In genomic region chr11:1763796-1764661, GRCh38 we compare ENCODE assay signal across 1 cellular context.
TF ChIP-seq lines count a peak whose summit lies in the region.

Gene CTSD (minus strand): TSS chr11:1763927. CDS start chr11:1763859, 68 bp downstream.

TF ChIP-seq in HepG2, 621 proteins besides CTCF, POLR2A, EP300 and RAD21 (continued from another document and continues in another):
- TF ChIP-seq, protein P1, sequence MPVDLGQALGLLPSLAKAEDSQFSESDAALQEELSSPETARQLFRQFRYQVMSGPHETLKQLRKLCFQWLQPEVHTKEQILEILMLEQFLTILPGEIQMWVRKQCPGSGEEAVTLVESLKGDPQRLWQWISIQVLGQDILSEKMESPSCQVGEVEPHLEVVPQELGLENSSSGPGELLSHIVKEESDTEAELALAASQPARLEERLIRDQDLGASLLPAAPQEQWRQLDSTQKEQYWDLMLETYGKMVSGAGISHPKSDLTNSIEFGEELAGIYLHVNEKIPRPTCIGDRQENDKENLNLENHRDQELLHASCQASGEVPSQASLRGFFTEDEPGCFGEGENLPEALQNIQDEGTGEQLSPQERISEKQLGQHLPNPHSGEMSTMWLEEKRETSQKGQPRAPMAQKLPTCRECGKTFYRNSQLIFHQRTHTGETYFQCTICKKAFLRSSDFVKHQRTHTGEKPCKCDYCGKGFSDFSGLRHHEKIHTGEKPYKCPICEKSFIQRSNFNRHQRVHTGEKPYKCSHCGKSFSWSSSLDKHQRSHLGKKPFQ (CRISPR knock-in tag; IDR thresholded peaks at IDR 0.05; ENCODE audit: insufficient replicate concordance), result peak; percentile 73
- TF ChIP-seq ZNF501 (CRISPR knock-in tag; IDR thresholded peaks at IDR 0.05) (peak; percentile 81; the same call in 1 of the 2 replicates), ZHX1 (CRISPR knock-in tag; IDR thresholded peaks at IDR 0.05; ENCODE audit: low read depth) (0 out of 2 replicates have a peak, but pooled peaks have one; percentile 44), TFAP4 (IDR thresholded peaks at IDR 0.05; ENCODE audit: borderline replicate concordance, low read depth) (peak; percentile 87; the same call in 1 of the 2 replicates), FLYWCH1 (CRISPR knock-in tag; IDR thresholded peaks at IDR 0.05) (0 out of 2 replicates have a peak, but pooled peaks have one; percentile 53), KDM2A (CRISPR knock-in tag; IDR thresholded peaks at IDR 0.05; ENCODE audit: borderline replicate concordance, low read depth) (0 out of 2 replicates have a peak, but pooled peaks have one; percentile 14), ZSCAN20 (CRISPR knock-in tag; IDR thresholded peaks at IDR 0.05; ENCODE audit: borderline replicate concordance) (no peak), ZFP37 (CRISPR knock-in tag; IDR thresholded peaks at IDR 0.05; ENCODE audit: borderline replicate concordance) (no peak), SMAD9 (CRISPR knock-in tag; IDR thresholded peaks at IDR 0.05) (no peak), ZFP36 (IDR thresholded peaks at IDR 0.05; ENCODE audit: borderline replicate concordance, low read depth, low read length, partially characterized antibody) (peak; percentile 90), ZBTB7A (CRISPR knock-in tag; IDR thresholded peaks at IDR 0.05) (peak; percentile 78), GMEB1 (CRISPR knock-in tag; IDR thresholded peaks at IDR 0.05; ENCODE audit: borderline replicate concordance) (peak; percentile 73; the same call in 1 of the 2 replicates), ELF1 (CRISPR knock-in tag; IDR thresholded peaks at IDR 0.05) (no peak), ZIK1 (CRISPR knock-in tag; IDR thresholded peaks at IDR 0.05; ENCODE audit: borderline replicate concordance, low read depth) (0 out of 2 replicates have a peak, but pooled peaks have one; percentile 42), SOX5 (CRISPR knock-in tag; IDR thresholded peaks at IDR 0.05; ENCODE audit: borderline replicate concordance) (0 out of 2 replicates have a peak, but pooled peaks have one; percentile 24), SIN3B (IDR thresholded peaks at IDR 0.05; ENCODE audit: low read length) (0 out of 2 replicates have a peak, but pooled peaks have one; percentile 61), MXI1 (IDR thresholded peaks at IDR 0.05; ENCODE audit: borderline replicate concordance, low read depth, low read length) (peak; percentile 66; the same call in 1 of the 3 replicates), RNF2 (conservative IDR thresholded peaks at IDR 0.05; ENCODE audit: low read depth) (peak; percentile 44; the same call in 1 of the 2 replicates), ZFP82 (CRISPR knock-in tag; IDR thresholded peaks at IDR 0.05; ENCODE audit: borderline replicate concordance) (0 out of 2 replicates have a peak, but pooled peaks have one; percentile 46), ARID4A (CRISPR knock-in tag; IDR thresholded peaks at IDR 0.05; ENCODE audit: borderline replicate concordance) (peak; percentile 92), BRD4 (CRISPR knock-in tag; IDR thresholded peaks at IDR 0.05) (0 out of 2 replicates have a peak, but pooled peaks have one; percentile 47), SRY (CRISPR knock-in tag; IDR thresholded peaks at IDR 0.05) (peak; percentile 62), GPN1 (CRISPR knock-in tag; IDR thresholded peaks at IDR 0.05; ENCODE audit: borderline replicate concordance) (no peak; the same call in 1 of the 2 replicates), DPF2 (CRISPR knock-in tag; IDR thresholded peaks at IDR 0.05; ENCODE audit: borderline replicate concordance, low read depth) (no peak), ZNF614 (CRISPR knock-in tag; IDR thresholded peaks at IDR 0.05; ENCODE audit: borderline replicate concordance) (peak; percentile 36; the same call in 1 of the 2 replicates), AKAP8 (CRISPR knock-in tag; IDR thresholded peaks at IDR 0.05) (0 out of 2 replicates have a peak, but pooled peaks have one; percentile 44), SKIL (CRISPR knock-in tag; IDR thresholded peaks at IDR 0.05; ENCODE audit: borderline replicate concordance) (0 out of 2 replicates have a peak, but pooled peaks have one; percentile 5), KAT8 (CRISPR knock-in tag; IDR thresholded peaks at IDR 0.05) (peak; percentile 42; the same call in 1 of the 2 replicates), ZMYM4 (CRISPR knock-in tag; IDR thresholded peaks at IDR 0.05) (peak; percentile 54; the same call in 1 of the 2 replicates), TBX2 (CRISPR knock-in tag; IDR thresholded peaks at IDR 0.05; ENCODE audit: borderline replicate concordance) (peak; percentile 52; the same call in 1 of the 2 replicates), ERF (CRISPR knock-in tag; IDR thresholded peaks at IDR 0.05) (0 out of 2 replicates have a peak, but pooled peaks have one; percentile 23), SAFB2 (CRISPR knock-in tag; IDR thresholded peaks at IDR 0.05; ENCODE audit: borderline replicate concordance, low read depth) (peak; percentile 78; the same call in 1 of the 2 replicates), ISL2 (CRISPR knock-in tag; IDR thresholded peaks at IDR 0.05) (0 out of 2 replicates have a peak, but pooled peaks have one; percentile 19), NFKB2 (CRISPR knock-in tag; IDR thresholded peaks at IDR 0.05; ENCODE audit: borderline replicate concordance) (no peak; the same call in 1 of the 2 replicates), POGZ (CRISPR knock-in tag; IDR thresholded peaks at IDR 0.05) (peak; percentile 53; the same call in 1 of the 2 replicates), REXO4 (CRISPR knock-in tag; IDR thresholded peaks at IDR 0.05; ENCODE audit: borderline replicate concordance) (peak; percentile 37; the same call in 1 of the 2 replicates)
- TF ChIP-seq, protein P2, sequence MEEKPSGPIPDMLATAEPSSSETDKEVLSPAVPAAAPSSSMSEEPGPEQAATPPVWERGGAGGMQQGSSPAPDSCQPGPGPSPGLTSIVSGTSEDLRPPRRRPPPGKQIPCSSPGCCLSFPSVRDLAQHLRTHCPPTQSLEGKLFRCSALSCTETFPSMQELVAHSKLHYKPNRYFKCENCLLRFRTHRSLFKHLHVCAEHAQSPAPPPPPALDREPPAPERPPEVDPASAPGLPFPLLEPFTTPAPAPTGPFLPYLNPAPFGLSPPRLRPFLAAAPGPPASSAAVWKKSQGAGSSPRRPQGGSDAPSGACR (CRISPR knock-in tag; IDR thresholded peaks at IDR 0.05), result no peak
- TF ChIP-seq, protein P3, sequence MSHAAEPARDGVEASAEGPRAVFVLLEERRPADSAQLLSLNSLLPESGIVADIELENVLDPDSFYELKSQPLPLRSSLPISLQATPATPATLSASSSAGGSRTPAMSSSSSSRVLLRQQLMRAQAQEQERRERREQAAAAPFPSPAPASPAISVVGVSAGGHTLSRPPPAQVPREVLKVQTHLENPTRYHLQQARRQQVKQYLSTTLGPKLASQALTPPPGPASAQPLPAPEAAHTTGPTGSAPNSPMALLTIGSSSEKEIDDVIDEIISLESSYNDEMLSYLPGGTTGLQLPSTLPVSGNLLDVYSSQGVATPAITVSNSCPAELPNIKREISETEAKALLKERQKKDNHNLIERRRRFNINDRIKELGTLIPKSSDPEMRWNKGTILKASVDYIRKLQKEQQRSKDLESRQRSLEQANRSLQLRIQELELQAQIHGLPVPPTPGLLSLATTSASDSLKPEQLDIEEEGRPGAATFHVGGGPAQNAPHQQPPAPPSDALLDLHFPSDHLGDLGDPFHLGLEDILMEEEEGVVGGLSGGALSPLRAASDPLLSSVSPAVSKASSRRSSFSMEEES (CRISPR knock-in tag; IDR thresholded peaks at IDR 0.05), result peak; percentile 76
- TF ChIP-seq, protein P4, sequence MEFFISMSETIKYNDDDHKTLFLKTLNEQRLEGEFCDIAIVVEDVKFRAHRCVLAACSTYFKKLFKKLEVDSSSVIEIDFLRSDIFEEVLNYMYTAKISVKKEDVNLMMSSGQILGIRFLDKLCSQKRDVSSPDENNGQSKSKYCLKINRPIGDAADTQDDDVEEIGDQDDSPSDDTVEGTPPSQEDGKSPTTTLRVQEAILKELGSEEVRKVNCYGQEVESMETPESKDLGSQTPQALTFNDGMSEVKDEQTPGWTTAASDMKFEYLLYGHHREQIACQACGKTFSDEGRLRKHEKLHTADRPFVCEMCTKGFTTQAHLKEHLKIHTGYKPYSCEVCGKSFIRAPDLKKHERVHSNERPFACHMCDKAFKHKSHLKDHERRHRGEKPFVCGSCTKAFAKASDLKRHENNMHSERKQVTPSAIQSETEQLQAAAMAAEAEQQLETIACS (CRISPR knock-in tag; IDR thresholded peaks at IDR 0.05), result 0 out of 2 replicates have a peak, but pooled peaks have one; percentile 20
- TF ChIP-seq, protein P5, sequence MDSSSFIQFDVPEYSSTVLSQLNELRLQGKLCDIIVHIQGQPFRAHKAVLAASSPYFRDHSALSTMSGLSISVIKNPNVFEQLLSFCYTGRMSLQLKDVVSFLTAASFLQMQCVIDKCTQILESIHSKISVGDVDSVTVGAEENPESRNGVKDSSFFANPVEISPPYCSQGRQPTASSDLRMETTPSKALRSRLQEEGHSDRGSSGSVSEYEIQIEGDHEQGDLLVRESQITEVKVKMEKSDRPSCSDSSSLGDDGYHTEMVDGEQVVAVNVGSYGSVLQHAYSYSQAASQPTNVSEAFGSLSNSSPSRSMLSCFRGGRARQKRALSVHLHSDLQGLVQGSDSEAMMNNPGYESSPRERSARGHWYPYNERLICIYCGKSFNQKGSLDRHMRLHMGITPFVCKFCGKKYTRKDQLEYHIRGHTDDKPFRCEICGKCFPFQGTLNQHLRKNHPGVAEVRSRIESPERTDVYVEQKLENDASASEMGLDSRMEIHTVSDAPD (CRISPR knock-in tag; IDR thresholded peaks at IDR 0.05), result no peak
